10 cellular contexts compared by ENCODE assay signal in genomic region chr4:21512351-21512750, GRCh38.
DNase-seq lines count a peak whose midpoint lies in the region; FAIRE-seq and TF ChIP-seq lines count a peak whose summit lies in the region.
"Had no signal": no experiment of that assay in that cellular context is flagged by ENCODE, and none has a peak within 500 bp of the region (broad histone marks: within the 10 kb centered on the region; RNA-seq: fewer than 3 reads in every experiment).

No MANE protein-coding gene starts in this region.

- H3K9me3 ChIP-seq in stomach, result no peaks in the 10 kb centered on the region

- H3K4me3 ChIP-seq in bronchial epithelial cell (ENCODE audit: low read depth, low read length), result no peak overlapping the region
- no peak overlapping the region for H3K4me3 ChIP-seq in stomach
- H3K4me3 ChIP-seq: K562, lung had no signal

- TF ChIP-seq EP300 in stomach (IDR thresholded peaks at IDR 0.05), result no peak

- TF ChIP-seq CTCF in GM12873 (IDR thresholded peaks at IDR 0.05; ENCODE audit: insufficient read depth, low read depth, low read length, missing control alignments), result peak; percentile 17
- TF ChIP-seq CTCF in bronchial epithelial cell (IDR thresholded peaks at IDR 0.05; ENCODE audit: insufficient read depth, low read length, severe bottlenecking), result peak; percentile 37
- TF ChIP-seq CTCF in stomach (IDR thresholded peaks at IDR 0.05), result peak in 2 of 7 experiments; percentile 5 to 30

- TF ChIP-seq POLR2A in stomach (IDR thresholded peaks at IDR 0.05), result no peak

- peak; percentile 6 for DNase-seq in NCI-H2227 treated with DMSO at 0.1 percent for 48 hours (lab: John Stamatoyannopoulos, UW)
- peak; percentile 54 for DNase-seq in bronchial epithelial cell (ENCODE audit: low read depth)
- DNase-seq in middle frontal gyrus (ENCODE audit: extremely low spot score, low spot score), result peak; percentile 50
- DNase-seq in islet precursor cell, result no peak
- no peak for DNase-seq in stomach
- no peak for DNase-seq in GOT3 (lab: John Stamatoyannopoulos, UW)
- DNase-seq in HuH-7.5 (ENCODE audit: low spot score), result no peak

- no peak overlapping the region for H3K27ac ChIP-seq in stomach

- WGBS in stomach, 5 donors, result 69 to 97% (median 76%) methylated on average over 1 of the region's 1 CpG

- no peak for FAIRE-seq in bronchial epithelial cell (lab: Jason Lieb, UNC)
- FAIRE-seq: K562 had no signal

- intact Hi-C loops in stomach (cut with DNase I; ENCODE audit: low total_unique reads), result loop anchor here (10.0 kb wide), 1 partner anchor 252 kb away; no protein-coding TSS in a partner anchor

- peaks cover 2% of the 10 kb centered on the region for H3K27me3 ChIP-seq in bronchial epithelial cell (ENCODE audit: control insufficient read depth, insufficient read depth, low read length)
- no peaks in the 10 kb centered on the region for H3K27me3 ChIP-seq in stomach

- H3K36me3 ChIP-seq in bronchial epithelial cell (ENCODE audit: control insufficient read depth, insufficient read depth, low read length) (no peaks in the 10 kb centered on the region), stomach (no peaks in the 10 kb centered on the region)

- H3K4me1 ChIP-seq in stomach, result no peaks in the 10 kb centered on the region

Comparison
In these comparisons a context has a peak if more than half of its experiments do, and no peak if none do; other contexts are left out.
1. DNase-seq: peak in NCI-H2227 treated with DMSO at 0.1 percent for 48 hours (single experiment), bronchial epithelial cell (single experiment) and middle frontal gyrus (single experiment); none in islet precursor cell (single experiment), stomach (single experiment), GOT3 (single experiment) and HuH-7.5 (single experiment).